ENCODE assay signal across 20 cellular contexts in the genomic region with DNA sequence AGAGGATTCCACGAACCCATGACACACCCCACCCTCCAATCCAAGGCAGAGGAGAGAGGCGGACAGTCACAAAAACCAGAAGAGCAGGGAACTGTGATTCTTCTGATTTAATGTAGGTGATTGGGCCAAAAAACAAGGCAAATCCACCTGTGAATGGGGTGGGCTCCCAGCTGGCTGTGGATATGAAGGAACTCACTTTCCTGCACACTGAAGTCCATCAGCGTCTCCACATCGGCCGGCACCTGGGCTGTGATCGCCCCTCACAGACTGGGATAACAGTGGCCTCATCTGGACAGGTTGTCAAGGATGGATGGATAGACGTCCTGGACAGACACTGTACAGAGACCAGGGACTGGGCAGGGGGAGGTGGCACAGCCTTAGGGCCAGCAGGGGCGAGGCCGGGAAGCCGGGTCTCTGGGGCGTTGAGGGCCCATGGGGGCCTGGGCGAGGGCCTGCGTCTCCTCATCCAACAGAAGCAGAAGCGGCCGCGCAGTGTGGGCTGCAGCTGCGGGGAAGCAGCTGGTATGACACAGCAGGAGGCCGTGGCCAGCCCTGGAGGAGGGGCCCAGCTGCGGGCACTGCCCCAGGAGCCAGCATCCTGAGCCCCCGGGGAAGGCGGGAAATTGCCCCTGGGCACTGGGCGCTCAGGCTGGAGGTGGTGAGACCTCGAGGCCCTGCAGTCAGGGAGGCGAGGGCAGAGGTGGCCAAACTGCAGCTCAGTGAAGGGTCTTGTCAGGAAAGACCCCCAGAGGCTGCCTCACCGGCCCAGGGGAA. TPM values are rescaled to one million over a fixed set of nuclear protein-coding genes. Genes with fewer than 3 reads are reported as not detected.
DNase-seq lines count a peak whose midpoint lies in the region; ATAC-seq and TF ChIP-seq lines count a peak whose summit lies in the region.
"Had no signal": no experiment of that assay in that cellular context is flagged by ENCODE, and none has a peak within 500 bp of the region (broad histone marks: within the 10 kb centered on the region; RNA-seq: fewer than 3 reads in every experiment).

No MANE protein-coding gene starts in this region.

- no peaks in the 10 kb centered on the region for H3K9me3 ChIP-seq in suprapubic skin
- H3K9me3 ChIP-seq: Caco-2 had no signal

- H3K27me3 Mint-ChIP-seq in osteocyte (ENCODE audit: unreplicated experiment), result no peaks in the 10 kb centered on the region
- H3K27me3 Mint-ChIP-seq in natural killer cell treated with Interleukin-12 subunit alpha and Interleukin-12 subunit beta and Interleukin-15 and Interleukin-18, amount 100 ng/mL, for 72 hours, result peaks cover 16 to 17% of the 10 kb centered on the region in 2 donors

- no peak overlapping the region for H3K27ac ChIP-seq in suprapubic skin
- H3K27ac ChIP-seq: brain microvascular endothelial cell had no signal

- 78% methylated on average over 6 of the region's 25 CpGs for WGBS in suprapubic skin

- H3K36me3 Mint-ChIP-seq in osteocyte (ENCODE audit: unreplicated experiment), result peaks cover 2% of the 10 kb centered on the region
- H3K36me3 Mint-ChIP-seq in natural killer cell treated with Interleukin-12 subunit alpha and Interleukin-12 subunit beta and Interleukin-15 and Interleukin-18, amount 100 ng/mL, for 72 hours, result no peaks in the 10 kb centered on the region
- H3K36me3 Mint-ChIP-seq: activated naive CD8-positive, alpha-beta T cell; naive B cell; T-cell had no signal

- peak; percentile 48 for DNase-seq in SHP77 treated with DMSO at 0.1 percent for 48 hours (lab: John Stamatoyannopoulos, UW)
- peak; percentile 49 to 58 for DNase-seq in hippocampal formation (lab: John Stamatoyannopoulos, UW)
- no peak for DNase-seq in osteocyte (ENCODE audit: extremely low spot score, unreplicated experiment)
- peak; percentile 60 to 78 for DNase-seq in suprapubic skin (ENCODE audit: low spot score in 2 of 2)
- DNase-seq in natural killer cell treated with Interleukin-12 subunit alpha and Interleukin-12 subunit beta and Interleukin-15 and Interleukin-18, amount 100 ng/mL, for 72 hours (ENCODE audit: low spot score), result no peak
- DNase-seq in NCI-H526 (lab: John Stamatoyannopoulos, UW), result no peak
- no peak for DNase-seq in DMS53 (lab: John Stamatoyannopoulos, UW)
- DNase-seq: activated CD4-positive, alpha-beta T cell treated with anti-CD3 and anti-CD28 coated beads, Interleukin-2, amount 50 U/mL, for 4 hours; activated T-cell treated with anti-CD3 and anti-CD28 coated beads for 4 hours; brain microvascular endothelial cell; dermis blood vessel endothelial cell; naive B cell; NCI-H187 treated with DMSO at 0.1 percent for 48 hours; NCI-H446 treated with DMSO at 0.1 percent for 48 hours; stimulated activated naive CD4-positive, alpha-beta T cell; T-cell had no signal

- no peaks in the 10 kb centered on the region for H3K36me3 ChIP-seq in suprapubic skin
- H3K36me3 ChIP-seq: brain microvascular endothelial cell had no signal

- H3K4me3 ChIP-seq in suprapubic skin, result no peak overlapping the region

- peaks cover 27% of the 10 kb centered on the region for H3K4me1 Mint-ChIP-seq in osteocyte (ENCODE audit: unreplicated experiment)
- no peaks in the 10 kb centered on the region for H3K4me1 Mint-ChIP-seq in natural killer cell treated with Interleukin-12 subunit alpha and Interleukin-12 subunit beta and Interleukin-15 and Interleukin-18, amount 100 ng/mL, for 72 hours (ENCODE audit: low read depth in 2 of 2)
- H3K4me1 Mint-ChIP-seq: IgD-negative memory B cell had no signal

- no peak for TF ChIP-seq POLR2A in suprapubic skin (IDR thresholded peaks at IDR 0.05)

- no peak for TF ChIP-seq EP300 in suprapubic skin (IDR thresholded peaks at IDR 0.05)

- H3K9me3 Mint-ChIP-seq in osteocyte (ENCODE audit: unreplicated experiment), result no peaks in the 10 kb centered on the region
- no peaks in the 10 kb centered on the region for H3K9me3 Mint-ChIP-seq in natural killer cell treated with Interleukin-12 subunit alpha and Interleukin-12 subunit beta and Interleukin-15 and Interleukin-18, amount 100 ng/mL, for 72 hours
- H3K9me3 Mint-ChIP-seq: T-cell had no signal

- peak overlapping the region; percentile 18 for H3K27ac Mint-ChIP-seq in osteocyte (ENCODE audit: unreplicated experiment)
- H3K27ac Mint-ChIP-seq in natural killer cell treated with Interleukin-12 subunit alpha and Interleukin-12 subunit beta and Interleukin-15 and Interleukin-18, amount 100 ng/mL, for 72 hours, result no peak overlapping the region
- H3K27ac Mint-ChIP-seq: activated naive CD8-positive, alpha-beta T cell; IgD-negative memory B cell; naive B cell; T-cell had no signal

- H3K4me3 Mint-ChIP-seq in osteocyte (ENCODE audit: unreplicated experiment), result no peak overlapping the region
- no peak overlapping the region for H3K4me3 Mint-ChIP-seq in natural killer cell treated with Interleukin-12 subunit alpha and Interleukin-12 subunit beta and Interleukin-15 and Interleukin-18, amount 100 ng/mL, for 72 hours
- H3K4me3 Mint-ChIP-seq: activated naive CD8-positive, alpha-beta T cell; IgD-negative memory B cell; naive B cell; T-cell had no signal

- no peaks in the 10 kb centered on the region for H3K27me3 ChIP-seq in suprapubic skin
- H3K27me3 ChIP-seq: brain microvascular endothelial cell had no signal

- no peak for ATAC-seq in natural killer cell treated with Interleukin-12 subunit alpha and Interleukin-12 subunit beta and Interleukin-15 and Interleukin-18, amount 100 ng/mL, for 72 hours
- ATAC-seq in activated CD4-positive, CD25-positive, alpha-beta regulatory T cell treated with anti-CD3 and anti-CD28 coated beads, Interleukin-2, amount 50 U/mL, for 24 hours, result no peak
- ATAC-seq: T-cell had no signal

- no peak for TF ChIP-seq CTCF in osteocyte (IDR thresholded peaks at IDR 0.05)
- TF ChIP-seq CTCF in suprapubic skin (IDR thresholded peaks at IDR 0.05), result no peak

- peaks cover 6% of the 10 kb centered on the region for H3K4me1 ChIP-seq in suprapubic skin
- H3K4me1 ChIP-seq: Caco-2 had no signal

RNA-seq across cellular contexts. Expression of gene DIP2C, which starts 54.2 kb away (rescaled TPM):
- total RNA-seq in osteocyte (36.8 and 36.9 TPM in 2 replicates), suprapubic skin (10 to 100 TPM in 3 of 4 donors, 1 to 10 TPM in 1; 6.7 to 23.3 (median 14.7) TPM)
- under 1 TPM; 0.57 to 0.98 TPM for total RNA-seq in natural killer cell treated with Interleukin-12 subunit alpha and Interleukin-12 subunit beta and Interleukin-15 and Interleukin-18, amount 100 ng/mL, for 72 hours

Comparison
In these comparisons a context has a peak if more than half of its experiments do, and no peak if none do; other contexts are left out.
1. DNase-seq: peak in SHP77 treated with DMSO at 0.1 percent for 48 hours (single experiment), hippocampal formation (2 of 2) and suprapubic skin (2 of 2); none in osteocyte (single experiment), natural killer cell treated with Interleukin-12 subunit alpha and Interleukin-12 subunit beta and Interleukin-15 and Interleukin-18, amount 100 ng/mL, for 72 hours (single experiment), NCI-H526 (0 of 2) and DMS53 (single experiment).